15 cellular contexts compared by ENCODE assay signal in the genomic region with DNA sequence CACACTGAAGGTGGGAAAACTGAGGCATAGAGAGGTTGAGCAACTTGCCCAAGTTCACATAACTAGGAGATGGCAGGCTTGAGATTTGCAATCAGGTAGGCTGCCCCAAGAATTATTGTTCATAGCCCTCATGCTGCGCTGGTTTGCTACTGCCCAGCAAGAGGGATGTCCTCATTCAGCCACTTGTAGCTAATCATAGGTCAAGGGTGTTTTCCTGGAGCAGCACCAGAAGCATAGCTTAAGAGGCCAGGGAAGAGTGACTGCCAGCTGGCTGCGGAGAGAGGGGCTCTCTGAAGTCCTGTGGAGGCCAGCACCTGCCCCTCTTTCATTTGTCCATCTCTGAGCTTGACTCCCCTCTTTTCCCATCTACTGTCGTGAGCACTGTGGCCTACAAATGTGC. TPM values are rescaled to one million over a fixed set of nuclear protein-coding genes. Genes with fewer than 3 reads are reported as not detected.
DNase-seq lines count a peak whose midpoint lies in the region; ATAC-seq and TF ChIP-seq lines count a peak whose summit lies in the region.
"Had no signal": no experiment of that assay in that cellular context is flagged by ENCODE, and none has a peak within 500 bp of the region (broad histone marks: within the 10 kb centered on the region; RNA-seq: fewer than 3 reads in every experiment).

No MANE protein-coding gene starts in this region.

- peak; percentile 81 for ATAC-seq in Right ventricle myocardium inferior
- ATAC-seq in left lung: peak; percentile 86
- ATAC-seq in GM21528 (IDR thresholded peaks at IDR 0.05; ENCODE audit: low FRiP score, unreplicated experiment): no peak
- ATAC-seq: SK-N-SH treated with all-trans-retinoic acid at 6 μM for 48 hours had no signal

- H3K4me3 ChIP-seq in adrenal gland (no peak overlapping the region), left lung (no peak overlapping the region)

- DNase-seq in Right ventricle myocardium inferior (ENCODE audit: missing footprints) (no peak), cardiac septum (ENCODE audit: low spot score) (no peak), adrenal gland (peak in 5 of 7 donors; percentile 29 to 59 (median 40)), left lung (peak in 1 of 2 donors; percentile 45), NCI-H774 (lab: John Stamatoyannopoulos, UW) (no peak), DMS 273 (lab: John Stamatoyannopoulos, UW; ENCODE audit: unreplicated experiment) (no peak)
- DNase-seq in activated naive CD4-positive, alpha-beta T cell treated with Interleukin-2 at 50 U/mL for 16 hours: no peak
- DNase-seq: Caco-2, DND-41, HFFc6, NCI-H1694 treated with DMSO at 0.1 percent for 48 hours, NCI-H2171, NCI-H526 had no signal

- H3K4me1 ChIP-seq in adrenal gland (replicated peaks in 1 of 2): peaks cover 5 to 10% of the 10 kb centered on the region in 2 donors
- H3K4me1 ChIP-seq in left lung: no peaks in the 10 kb centered on the region
- H3K4me1 ChIP-seq: Caco-2 had no signal

- TF ChIP-seq CTCF in adrenal gland (IDR thresholded peaks at IDR 0.05) (no peak), left lung (IDR thresholded peaks at IDR 0.05) (no peak)

- 58 to 76% (median 63%) methylated on average over 2 to 3 of the region's 3 CpGs for WGBS in adrenal gland, 4 donors

- H3K36me3 ChIP-seq in adrenal gland (replicated peaks in 1 of 2) (no peaks in the 10 kb centered on the region), left lung (no peaks in the 10 kb centered on the region)

- no peak overlapping the region for H3K27ac ChIP-seq in adrenal gland
- H3K27ac ChIP-seq in left lung: no peak overlapping the region

- no peak for TF ChIP-seq POLR2A in adrenal gland (IDR thresholded peaks at IDR 0.05)

- intact Hi-C loops in Right ventricle myocardium inferior (cut with DNase I) (loop anchor here (2.0 kb wide), 1 partner anchor 43 kb away; no protein-coding TSS in a partner anchor), cardiac septum (cut with DNase I) (no loop called here), adrenal gland (cut with DNase I) (no loop called here), left lung (cut with DNase I) (no loop called here)

- no peaks in the 10 kb centered on the region for H3K27me3 ChIP-seq in adrenal gland
- H3K27me3 ChIP-seq in left lung: no peaks in the 10 kb centered on the region

- H3K9me3 ChIP-seq in adrenal gland (replicated peaks in 1 of 3): no peaks in the 10 kb centered on the region
- H3K9me3 ChIP-seq in left lung: no peaks in the 10 kb centered on the region
- H3K9me3 ChIP-seq: Caco-2 had no signal

RNA-seq across cellular contexts. Expression of gene CDHR3, which starts 15.0 kb away (rescaled TPM):
- total RNA-seq in Right ventricle myocardium inferior (3.6 TPM), cardiac septum (0.62 TPM), adrenal gland (1 to 10 TPM in 7 of 8 donors, under 1 TPM in 1; 0.66 to 2.7 (median 2.0) TPM), left lung (10 to 100 TPM in 1 of 2 donors, 1 to 10 TPM in 1; 2.8 to 15.1 TPM)
- 1 to 10 TPM in 2 of 3 donors, under 1 TPM in 1; 0.79 to 4.3 (median 2.9) TPM for polyA plus RNA-seq in adrenal gland

Comparison
In these comparisons a context has a peak if more than half of its experiments do, and no peak if none do; other contexts are left out.
1. DNase-seq: peak in adrenal gland (5 of 7); none in Right ventricle myocardium inferior (single experiment), cardiac septum (single experiment), NCI-H774 (single experiment), DMS 273 (single experiment) and activated naive CD4-positive, alpha-beta T cell treated with Interleukin-2 at 50 U/mL for 16 hours (single experiment).